8 cellular contexts compared by ENCODE assay signal in the genomic region with DNA sequence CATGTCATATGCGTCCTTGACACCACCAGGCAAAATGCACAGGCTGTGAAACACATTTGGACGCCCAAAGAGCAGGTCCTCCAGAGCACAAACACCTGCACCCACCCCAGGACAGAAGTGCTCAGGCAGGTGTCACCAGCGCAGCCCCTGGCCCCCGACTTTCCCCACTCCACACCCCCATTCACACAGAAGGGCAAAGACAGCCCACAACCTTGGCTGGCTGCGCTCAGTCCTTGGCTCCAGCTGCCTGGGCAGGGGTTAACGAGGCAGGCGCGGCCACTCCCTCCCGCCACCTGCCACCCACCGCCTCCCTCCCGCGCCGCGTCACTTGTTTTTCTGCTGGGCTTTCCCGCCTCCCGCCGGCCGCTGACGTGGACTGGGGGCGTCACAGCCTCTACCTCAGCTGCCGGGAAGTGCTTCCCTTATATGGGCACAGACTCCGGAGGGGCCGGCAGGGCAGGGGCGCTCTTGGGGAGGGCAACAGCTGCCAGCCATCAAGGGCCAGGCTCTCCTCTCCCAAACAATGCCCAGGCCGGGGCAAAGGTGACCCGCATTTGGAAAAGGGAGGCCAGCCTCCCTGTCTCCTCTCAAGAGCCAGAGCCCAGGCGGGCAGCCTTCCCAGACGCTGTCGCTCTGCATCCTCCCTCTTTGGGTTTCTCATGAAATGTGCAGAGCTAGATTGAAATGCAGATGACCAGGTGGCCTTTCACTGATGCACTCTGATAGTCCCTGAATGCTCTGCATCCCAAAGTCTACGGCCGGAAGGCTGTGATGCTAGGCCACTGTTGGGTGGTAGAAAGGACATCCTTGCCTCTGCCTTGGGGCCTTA. TPM values are rescaled to one million over a fixed set of nuclear protein-coding genes. Genes with fewer than 3 reads are reported as not detected.
DNase-seq lines count a peak whose midpoint lies in the region; ATAC-seq and TF ChIP-seq lines count a peak whose summit lies in the region.

No MANE protein-coding gene starts in this region.

- DNase-seq in GM10248 (ENCODE audit: extremely low spot score) (peak; percentile 91), NCI-H187 treated with DMSO at 0.1 percent for 48 hours (lab: John Stamatoyannopoulos, UW) (peak; percentile 95), kidney epithelial cell (ENCODE audit: low read depth) (peak; percentile 44), SW 1271 (lab: John Stamatoyannopoulos, UW) (no peak)
- peak; percentile 98 for DNase-seq in activated CD4-positive, alpha-beta T cell treated with anti-CD3 and anti-CD28 coated beads for 1 hour
- peak; percentile 95 to 97 for DNase-seq in central memory CD8-positive, alpha-beta T cell (ENCODE audit: low spot score in 2 of 2)
- DNase-seq in stimulated activated CD4-positive, alpha-beta T cell treated with anti-CD3 and anti-CD28 coated beads, Interleukin-12 subunit alpha, Interleukin-12 subunit beta, amount 100 ng/mL, for 48 hours (ENCODE audit: low read depth in 2 of 3, low spot score in 1 of 3): peak; percentile 95 to 96 (median 96)

- no peaks in the 10 kb centered on the region for H3K36me3 ChIP-seq in kidney epithelial cell (ENCODE audit: control insufficient read depth, insufficient read depth, low read length)

- no peaks in the 10 kb centered on the region for H3K27me3 Mint-ChIP-seq in central memory CD8-positive, alpha-beta T cell

- peak; percentile 49 for ATAC-seq in HG02642 (IDR thresholded peaks at IDR 0.05; ENCODE audit: poor library complexity, unreplicated experiment)
- peak; percentile 67 for ATAC-seq in central memory CD8-positive, alpha-beta T cell (replicated peaks; ENCODE audit: extremely low read depth, poor library complexity, severe bottlenecking)

- peaks cover 75% of the 10 kb centered on the region for H3K4me1 Mint-ChIP-seq in central memory CD8-positive, alpha-beta T cell

- TF ChIP-seq CTCF in GM10248 (IDR thresholded peaks at IDR 0.05; ENCODE audit: control extremely low read depth, extremely low read depth, low read depth, missing control alignments) (no peak), kidney epithelial cell (IDR thresholded peaks at IDR 0.05; ENCODE audit: insufficient read depth, low read length, poor library complexity, severe bottlenecking) (no peak)

- H3K9me3 Mint-ChIP-seq in central memory CD8-positive, alpha-beta T cell: no peaks in the 10 kb centered on the region

- CTCF ChIA-PET in GM10248 (lab: Yijun Ruan, JAX): interaction anchor here (0.9 to 23.0 kb wide), 8 partner anchors 9 to 49 kb away, joined by 3 to 291 read pairs (median 14); a partner anchor contains a TSS

- H3K4me3 ChIP-seq in kidney epithelial cell (ENCODE audit: low read depth, low read length): peak overlapping the region; percentile 15

- peak overlapping the region; percentile 98 for H3K27ac Mint-ChIP-seq in central memory CD8-positive, alpha-beta T cell (ENCODE audit: low read depth)

- POLR2A ChIA-PET in GM10248 (lab: Yijun Ruan, JAX): interaction anchor here (0.7 to 14.5 kb wide), 6 partner anchors 9 to 34 kb away, joined by 3 to 215 read pairs (median 8); a partner anchor contains a TSS

- H3K36me3 Mint-ChIP-seq in central memory CD8-positive, alpha-beta T cell (ENCODE audit: insufficient read depth): peaks cover 47% of the 10 kb centered on the region

- H3K4me3 Mint-ChIP-seq in central memory CD8-positive, alpha-beta T cell: peak overlapping the region; percentile 73

- H3K27me3 ChIP-seq in kidney epithelial cell (ENCODE audit: control insufficient read depth, insufficient read depth, low read length): no peaks in the 10 kb centered on the region

RNA-seq across cellular contexts. Expression of a gene that starts 14.8 kb away (rescaled TPM):
- total RNA-seq in kidney epithelial cell: 24.1 and 24.3 TPM in 2 replicates

Comparison
In these comparisons a context has a peak if more than half of its experiments do, and no peak if none do; other contexts are left out.
1. DNase-seq: peak in GM10248 (single experiment), NCI-H187 treated with DMSO at 0.1 percent for 48 hours (single experiment), activated CD4-positive, alpha-beta T cell treated with anti-CD3 and anti-CD28 coated beads for 1 hour (single experiment), central memory CD8-positive, alpha-beta T cell (2 of 2), kidney epithelial cell (single experiment) and stimulated activated CD4-positive, alpha-beta T cell treated with anti-CD3 and anti-CD28 coated beads, Interleukin-12 subunit alpha, Interleukin-12 subunit beta, amount 100 ng/mL, for 48 hours (3 of 3); none in SW 1271 (0 of 2).